Comparison of ENCODE assay signal across 23 cellular contexts in genomic region chr1:166671627-166672026, GRCh38.
DNase-seq lines count a peak whose midpoint lies in the region; ATAC-seq and TF ChIP-seq lines count a peak whose summit lies in the region.
"Had no signal": no experiment of that assay in that cellular context is flagged by ENCODE, and none has a peak within 500 bp of the region (broad histone marks: within the 10 kb centered on the region; RNA-seq: fewer than 3 reads in every experiment).

No MANE protein-coding gene starts in this region.

- DNase-seq in DMS53 (lab: John Stamatoyannopoulos, UW) (peak; percentile 5), DMS53 treated with DMSO at 0.1 percent for 48 hours (lab: John Stamatoyannopoulos, UW; ENCODE audit: unreplicated experiment) (no peak), GM23338 (ENCODE audit: low spot score) (no peak), islet precursor cell (peak; percentile 53), ureter (ENCODE audit: low spot score) (no peak)
- no peak for DNase-seq in activated CD4-positive, alpha-beta memory T cell treated with anti-CD3 and anti-CD28 coated beads, Interleukin-2, amount 10 ng/mL, durations not matched to agents 7 days and 5 days
- DNase-seq in stimulated activated effector memory CD8-positive, alpha-beta T cell treated with anti-CD3 and anti-CD28 coated beads, Interleukin-12 subunit alpha, Interleukin-12 subunit beta, amount 100 ng/mL, for 72 hours (ENCODE audit: low spot score in 2 of 2): no peak
- DNase-seq: AML-193; Caco-2; Calu3; CD4-positive, alpha-beta T cell; CD8-positive, alpha-beta T cell; DMS 273 treated with DMSO at 0.1 percent for 48 hours; DMS153; DMS79; DND-41; EL; GDM1 had no signal

- POLR2A ChIA-PET in activated CD4-positive, alpha-beta memory T cell treated with anti-CD3 and anti-CD28 coated beads, Interleukin-2, amount 10 ng/mL, durations not matched to agents 7 days and 5 days (lab: Charles Lee): no interaction called here

- H3K36me3 Mint-ChIP-seq in GM23338 (ENCODE audit: low read depth): no peaks in the 10 kb centered on the region
- H3K36me3 Mint-ChIP-seq in activated CD4-positive, alpha-beta memory T cell treated with anti-CD3 and anti-CD28 coated beads, Interleukin-2, amount 10 ng/mL, durations not matched to agents 7 days and 5 days (ENCODE audit: low read depth): no peaks in the 10 kb centered on the region
- H3K36me3 Mint-ChIP-seq in stimulated activated effector memory CD8-positive, alpha-beta T cell treated with anti-CD3 and anti-CD28 coated beads, Interleukin-12 subunit alpha, Interleukin-12 subunit beta, amount 100 ng/mL, for 72 hours: no peaks in the 10 kb centered on the region
- H3K36me3 Mint-ChIP-seq: CD8-positive, alpha-beta T cell had no signal

- no peaks in the 10 kb centered on the region for H3K4me1 ChIP-seq in GM23338 (ENCODE audit: insufficient read depth)
- H3K4me1 ChIP-seq: Caco-2 had no signal

- H3F3A ChIP-seq in GM23338 (replicated peaks; ENCODE audit: low read depth): no peaks in the 10 kb centered on the region

- no peak overlapping the region for H3K4me2 ChIP-seq in GM23338
- H3K4me2 ChIP-seq: A549; BLaER1 treated with 17β-estradiol and CSF1 and Interleukin-3, amounts not matched to agents 10 nM and 100 nM had no signal

- no peak overlapping the region for H3K4me3 ChIP-seq in GM23338
- H3K4me3 ChIP-seq: A549; BLaER1 treated with 17β-estradiol and CSF1 and Interleukin-3, amounts not matched to agents 10 nM and 100 nM had no signal

- CTCF ChIA-PET in activated CD4-positive, alpha-beta memory T cell treated with anti-CD3 and anti-CD28 coated beads, Interleukin-2, amount 10 ng/mL, durations not matched to agents 7 days and 5 days (lab: Charles Lee): no interaction called here

- TF ChIP-seq CTCF in GM23338 (conservative IDR thresholded peaks at IDR 0.05; ENCODE audit: low read depth in 2 of 2): no peak

- no peaks in the 10 kb centered on the region for H3K4me1 Mint-ChIP-seq in GM23338
- H3K4me1 Mint-ChIP-seq in activated CD4-positive, alpha-beta memory T cell treated with anti-CD3 and anti-CD28 coated beads, Interleukin-2, amount 10 ng/mL, durations not matched to agents 7 days and 5 days: peaks cover 7% of the 10 kb centered on the region
- H3K4me1 Mint-ChIP-seq in stimulated activated effector memory CD8-positive, alpha-beta T cell treated with anti-CD3 and anti-CD28 coated beads, Interleukin-12 subunit alpha, Interleukin-12 subunit beta, amount 100 ng/mL, for 72 hours: peaks cover 14% of the 10 kb centered on the region

- H3K9me3 Mint-ChIP-seq in GM23338: peaks cover 3% of the 10 kb centered on the region; the same call in 1 of the 3 replicates
- H3K9me3 Mint-ChIP-seq in activated CD4-positive, alpha-beta memory T cell treated with anti-CD3 and anti-CD28 coated beads, Interleukin-2, amount 10 ng/mL, durations not matched to agents 7 days and 5 days: no peaks in the 10 kb centered on the region
- H3K9me3 Mint-ChIP-seq in stimulated activated effector memory CD8-positive, alpha-beta T cell treated with anti-CD3 and anti-CD28 coated beads, Interleukin-12 subunit alpha, Interleukin-12 subunit beta, amount 100 ng/mL, for 72 hours: no peaks in the 10 kb centered on the region
- H3K9me3 Mint-ChIP-seq: CD4-positive, alpha-beta T cell; CD8-positive, alpha-beta T cell had no signal

- H3K36me3 ChIP-seq in GM23338 (ENCODE audit: insufficient read depth): no peaks in the 10 kb centered on the region
- H3K36me3 ChIP-seq: BLaER1 treated with 17β-estradiol and CSF1 and Interleukin-3, amounts not matched to agents 10 nM and 100 nM had no signal

- no peaks in the 10 kb centered on the region for H3K27me3 ChIP-seq in GM23338 (ENCODE audit: insufficient read depth)
- H3K27me3 ChIP-seq: BLaER1 treated with 17β-estradiol and CSF1 and Interleukin-3, amounts not matched to agents 10 nM and 100 nM had no signal

- no peak overlapping the region for H3K27ac ChIP-seq in GM23338 (ENCODE audit: low read depth)
- H3K27ac ChIP-seq: 22Rv1; A549; BLaER1 treated with 17β-estradiol and CSF1 and Interleukin-3, amounts not matched to agents 10 nM and 100 nM; C4-2B had no signal

- H3K79me2 ChIP-seq in GM23338 (replicated peaks; ENCODE audit: insufficient read depth): no peaks in the 10 kb centered on the region

- no peaks in the 10 kb centered on the region for H3K27me3 Mint-ChIP-seq in GM23338 (ENCODE audit: insufficient read depth, low read depth, poor library complexity)
- no peaks in the 10 kb centered on the region for H3K27me3 Mint-ChIP-seq in activated CD4-positive, alpha-beta memory T cell treated with anti-CD3 and anti-CD28 coated beads, Interleukin-2, amount 10 ng/mL, durations not matched to agents 7 days and 5 days

- H3K9me2 ChIP-seq in GM23338 (ENCODE audit: insufficient read depth): no peaks in the 10 kb centered on the region

- ATAC-seq in GM23338: no peak
- no peak for ATAC-seq in stimulated activated effector memory CD8-positive, alpha-beta T cell treated with anti-CD3 and anti-CD28 coated beads, Interleukin-12 subunit alpha, Interleukin-12 subunit beta, amount 100 ng/mL, for 72 hours
- ATAC-seq: A549; CD8-positive, alpha-beta T cell had no signal

- H3K4me3 Mint-ChIP-seq in GM23338: no peak overlapping the region
- H3K4me3 Mint-ChIP-seq in activated CD4-positive, alpha-beta memory T cell treated with anti-CD3 and anti-CD28 coated beads, Interleukin-2, amount 10 ng/mL, durations not matched to agents 7 days and 5 days: no peak overlapping the region
- H3K4me3 Mint-ChIP-seq in stimulated activated effector memory CD8-positive, alpha-beta T cell treated with anti-CD3 and anti-CD28 coated beads, Interleukin-12 subunit alpha, Interleukin-12 subunit beta, amount 100 ng/mL, for 72 hours: no peak overlapping the region
- H3K4me3 Mint-ChIP-seq: B cell; CD4-positive, alpha-beta T cell; CD8-positive, alpha-beta T cell had no signal

- 0 out of 2 replicates have a peak overlapping the region, but pooled peaks have one; percentile 18 for H2AFZ ChIP-seq in GM23338

- no peaks in the 10 kb centered on the region for H4K20me1 ChIP-seq in GM23338 (replicated peaks; ENCODE audit: insufficient read depth)
- H4K20me1 ChIP-seq: BLaER1 treated with 17β-estradiol and CSF1 and Interleukin-3, amounts not matched to agents 10 nM and 100 nM had no signal

- no peak overlapping the region for H3K27ac Mint-ChIP-seq in GM23338
- no peak overlapping the region for H3K27ac Mint-ChIP-seq in activated CD4-positive, alpha-beta memory T cell treated with anti-CD3 and anti-CD28 coated beads, Interleukin-2, amount 10 ng/mL, durations not matched to agents 7 days and 5 days
- no peak overlapping the region for H3K27ac Mint-ChIP-seq in stimulated activated effector memory CD8-positive, alpha-beta T cell treated with anti-CD3 and anti-CD28 coated beads, Interleukin-12 subunit alpha, Interleukin-12 subunit beta, amount 100 ng/mL, for 72 hours
- H3K27ac Mint-ChIP-seq: B cell; CD4-positive, alpha-beta T cell; CD8-positive, alpha-beta T cell had no signal

TF ChIP-seq in GM23338, 12 proteins besides CTCF, POLR2A, EP300 and RAD21 (continues in another document):
- no peak for TF ChIP-seq STAT1 (IDR thresholded peaks at IDR 0.05; ENCODE audit: unreplicated experiment)
- no peak for TF ChIP-seq EZH2 (IDR thresholded peaks at IDR 0.05; ENCODE audit: low read depth, unreplicated experiment)
- no peak for TF ChIP-seq POLR2AphosphoS5 (IDR thresholded peaks at IDR 0.05; ENCODE audit: low read depth)
- TF ChIP-seq ZNF331 (CRISPR knock-in tag; IDR thresholded peaks at IDR 0.05; ENCODE audit: low read depth): no peak
- TF ChIP-seq ZNF114 (CRISPR knock-in tag; IDR thresholded peaks at IDR 0.05): no peak
- no peak for TF ChIP-seq ETS1 (IDR thresholded peaks at IDR 0.05)
- TF ChIP-seq JUNB (IDR thresholded peaks at IDR 0.05; ENCODE audit: unreplicated experiment): no peak
- TF ChIP-seq EZH2phosphoT487 (IDR thresholded peaks at IDR 0.05; ENCODE audit: unreplicated experiment): no peak
- no peak for TF ChIP-seq CREB1 (CRISPR knock-in tag; IDR thresholded peaks at IDR 0.05; ENCODE audit: low read depth)
- TF ChIP-seq, protein P1, sequence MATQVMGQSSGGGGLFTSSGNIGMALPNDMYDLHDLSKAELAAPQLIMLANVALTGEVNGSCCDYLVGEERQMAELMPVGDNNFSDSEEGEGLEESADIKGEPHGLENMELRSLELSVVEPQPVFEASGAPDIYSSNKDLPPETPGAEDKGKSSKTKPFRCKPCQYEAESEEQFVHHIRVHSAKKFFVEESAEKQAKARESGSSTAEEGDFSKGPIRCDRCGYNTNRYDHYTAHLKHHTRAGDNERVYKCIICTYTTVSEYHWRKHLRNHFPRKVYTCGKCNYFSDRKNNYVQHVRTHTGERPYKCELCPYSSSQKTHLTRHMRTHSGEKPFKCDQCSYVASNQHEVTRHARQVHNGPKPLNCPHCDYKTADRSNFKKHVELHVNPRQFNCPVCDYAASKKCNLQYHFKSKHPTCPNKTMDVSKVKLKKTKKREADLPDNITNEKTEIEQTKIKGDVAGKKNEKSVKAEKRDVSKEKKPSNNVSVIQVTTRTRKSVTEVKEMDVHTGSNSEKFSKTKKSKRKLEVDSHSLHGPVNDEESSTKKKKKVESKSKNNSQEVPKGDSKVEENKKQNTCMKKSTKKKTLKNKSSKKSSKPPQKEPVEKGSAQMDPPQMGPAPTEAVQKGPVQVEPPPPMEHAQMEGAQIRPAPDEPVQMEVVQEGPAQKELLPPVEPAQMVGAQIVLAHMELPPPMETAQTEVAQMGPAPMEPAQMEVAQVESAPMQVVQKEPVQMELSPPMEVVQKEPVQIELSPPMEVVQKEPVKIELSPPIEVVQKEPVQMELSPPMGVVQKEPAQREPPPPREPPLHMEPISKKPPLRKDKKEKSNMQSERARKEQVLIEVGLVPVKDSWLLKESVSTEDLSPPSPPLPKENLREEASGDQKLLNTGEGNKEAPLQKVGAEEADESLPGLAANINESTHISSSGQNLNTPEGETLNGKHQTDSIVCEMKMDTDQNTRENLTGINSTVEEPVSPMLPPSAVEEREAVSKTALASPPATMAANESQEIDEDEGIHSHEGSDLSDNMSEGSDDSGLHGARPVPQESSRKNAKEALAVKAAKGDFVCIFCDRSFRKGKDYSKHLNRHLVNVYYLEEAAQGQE (IDR thresholded peaks at IDR 0.05; ENCODE audit: unreplicated experiment): no peak
- no peak for TF ChIP-seq NANOG (IDR thresholded peaks at IDR 0.05; ENCODE audit: borderline replicate concordance)

Comparison
In these comparisons a context has a peak if more than half of its experiments do, and no peak if none do; other contexts are left out.
1. DNase-seq: peak in DMS53 (single experiment) and islet precursor cell (single experiment); none in DMS53 treated with DMSO at 0.1 percent for 48 hours (single experiment), GM23338 (single experiment), activated CD4-positive, alpha-beta memory T cell treated with anti-CD3 and anti-CD28 coated beads, Interleukin-2, amount 10 ng/mL, durations not matched to agents 7 days and 5 days (single experiment), ureter (single experiment) and stimulated activated effector memory CD8-positive, alpha-beta T cell treated with anti-CD3 and anti-CD28 coated beads, Interleukin-12 subunit alpha, Interleukin-12 subunit beta, amount 100 ng/mL, for 72 hours (0 of 2).